18 cellular contexts compared by ENCODE assay signal in the genomic region with DNA sequence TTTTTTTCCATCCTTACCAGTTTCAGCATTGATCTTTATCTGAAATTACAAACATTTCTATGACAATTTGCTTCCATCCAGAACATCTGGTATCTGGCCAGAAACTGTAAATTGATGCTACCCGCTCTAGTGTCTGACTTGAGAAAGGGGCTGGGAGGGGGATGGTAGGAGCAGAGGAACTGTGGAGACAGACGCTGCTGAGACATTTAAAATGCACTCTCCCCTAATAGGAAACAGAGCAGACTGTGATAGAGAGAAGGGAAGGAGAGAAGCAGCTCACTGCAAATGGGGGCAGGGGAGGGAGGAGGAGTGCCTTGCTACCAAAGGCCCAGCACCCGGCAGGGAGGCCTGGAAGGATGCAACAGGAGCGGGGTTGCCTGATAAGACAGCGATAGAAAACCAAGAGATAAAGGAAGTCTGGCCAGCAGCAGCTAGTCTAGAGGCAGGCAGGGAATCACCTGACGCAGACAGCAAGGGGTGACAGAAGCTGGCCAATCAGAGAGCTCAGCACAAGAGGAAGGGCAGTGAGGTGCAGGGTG.
DNase-seq lines count a peak whose midpoint lies in the region; ATAC-seq and TF ChIP-seq lines count a peak whose summit lies in the region.
"Had no signal": no experiment of that assay in that cellular context is flagged by ENCODE, and none has a peak within 500 bp of the region (broad histone marks: within the 10 kb centered on the region; RNA-seq: fewer than 3 reads in every experiment).

No MANE protein-coding gene starts in this region.

- H3K4me3 ChIP-seq in HUES48 (ENCODE audit: low read depth, low read length), result 0 out of 2 replicates have a peak overlapping the region, but pooled peaks have one; percentile 4
- H3K4me3 ChIP-seq: BLaER1, breast epithelium, dorsolateral prefrontal cortex, heart right ventricle, left ventricle myocardium inferior had no signal

- no peak overlapping the region for H3K4me3 Mint-ChIP-seq in endothelial cell (ENCODE audit: unreplicated experiment)
- H3K4me3 Mint-ChIP-seq in nephron progenitor cell, result peak overlapping the region; percentile 63
- H3K4me3 Mint-ChIP-seq: activated naive CD8-positive, alpha-beta T cell had no signal

- H3K9me3 Mint-ChIP-seq in endothelial cell (ENCODE audit: unreplicated experiment) (no peaks in the 10 kb centered on the region), nephron progenitor cell (no peaks in the 10 kb centered on the region)

- H3K27me3 Mint-ChIP-seq in endothelial cell (ENCODE audit: unreplicated experiment) (no peaks in the 10 kb centered on the region), nephron progenitor cell (ENCODE audit: low read depth, poor library complexity) (no peaks in the 10 kb centered on the region)

- H3K27ac ChIP-seq in HUES48 (ENCODE audit: low read depth, low read length), result peak overlapping the region; percentile 11
- H3K27ac ChIP-seq: BLaER1, breast epithelium, dorsolateral prefrontal cortex, heart right ventricle, left ventricle myocardium inferior had no signal

- H3K9me3 ChIP-seq in HUES48 (ENCODE audit: control insufficient read depth, insufficient read depth, low read length), result no peaks in the 10 kb centered on the region
- H3K9me3 ChIP-seq: BLaER1, breast epithelium, heart right ventricle, left ventricle myocardium inferior had no signal

- H3K4me1 Mint-ChIP-seq in endothelial cell (ENCODE audit: unreplicated experiment), result peaks cover 8% of the 10 kb centered on the region
- peaks cover 26% of the 10 kb centered on the region for H3K4me1 Mint-ChIP-seq in nephron progenitor cell

- H3K4me1 ChIP-seq in HUES48 (ENCODE audit: control insufficient read depth, insufficient read depth, low read length), result peaks cover 31% of the 10 kb centered on the region
- H3K4me1 ChIP-seq: breast epithelium had no signal

- H3K36me3 ChIP-seq in HUES48 (ENCODE audit: control insufficient read depth, insufficient read depth, low read length), result no peaks in the 10 kb centered on the region
- H3K36me3 ChIP-seq: BLaER1, breast epithelium, heart right ventricle, left ventricle myocardium inferior had no signal

- TF ChIP-seq CTCF in endothelial cell (IDR thresholded peaks at IDR 0.05; ENCODE audit: unreplicated experiment), result no peak
- TF ChIP-seq CTCF in nephron progenitor cell (IDR thresholded peaks at IDR 0.05), result no peak

- ATAC-seq in GM19452 (IDR thresholded peaks at IDR 0.05; ENCODE audit: unreplicated experiment), result no peak

- no peaks in the 10 kb centered on the region for H3K27me3 ChIP-seq in HUES48 (ENCODE audit: control insufficient read depth, insufficient read depth, low read length)
- H3K27me3 ChIP-seq: BLaER1, breast epithelium, heart right ventricle had no signal

- DNase-seq in OCI-M1 (lab: John Stamatoyannopoulos, UW), result peak; percentile 16
- peak; percentile 10 for DNase-seq in endothelial cell (ENCODE audit: low spot score)
- DNase-seq in nephron progenitor cell, result peak; percentile 18
- DNase-seq in LoVo (ENCODE audit: low spot score), result no peak
- DNase-seq in activated CD4-positive, alpha-beta T cell treated with anti-CD3 and anti-CD28 coated beads, Interleukin-2, amount 50 U/mL, for 48 hours, result no peak
- DNase-seq: activated CD4-positive, alpha-beta T cell treated with anti-CD3 and anti-CD28 coated beads, Interleukin-2, amount 50 U/mL, for 4 hours; activated T-cell treated with anti-CD3 and anti-CD28 coated beads, Interleukin-2, amount 50 U/mL, for 48 hours; dorsolateral prefrontal cortex; heart right ventricle; left ventricle myocardium inferior; NCI-H1105; stimulated activated naive CD4-positive, alpha-beta T cell; trophoblast cell had no signal

- H3K27ac Mint-ChIP-seq in endothelial cell (ENCODE audit: unreplicated experiment) (no peak overlapping the region), nephron progenitor cell (peak overlapping the region; percentile 34)
- H3K27ac Mint-ChIP-seq: activated naive CD8-positive, alpha-beta T cell had no signal

- H3K9ac ChIP-seq in HUES48 (ENCODE audit: low read depth, low read length), result no peak overlapping the region
- H3K9ac ChIP-seq: BLaER1 had no signal

- no peaks in the 10 kb centered on the region for H3K36me3 Mint-ChIP-seq in endothelial cell (ENCODE audit: low read depth, unreplicated experiment)
- H3K36me3 Mint-ChIP-seq in nephron progenitor cell (ENCODE audit: low read depth), result no peaks in the 10 kb centered on the region
- H3K36me3 Mint-ChIP-seq: activated naive CD8-positive, alpha-beta T cell had no signal

Comparison
In these comparisons a context has a peak if more than half of its experiments do, and no peak if none do; other contexts are left out.
1. DNase-seq: peak in OCI-M1 (single experiment), endothelial cell (single experiment) and nephron progenitor cell (single experiment); none in LoVo (single experiment) and activated CD4-positive, alpha-beta T cell treated with anti-CD3 and anti-CD28 coated beads, Interleukin-2, amount 50 U/mL, for 48 hours (0 of 2).